In genomic region chr1:42298520-42298919, GRCh38 we compare ENCODE assay signal across 28 cellular contexts.
"Had no signal": no experiment of that assay in that cellular context is flagged by ENCODE, and none has a peak within 500 bp of the region (broad histone marks: within the 10 kb centered on the region; RNA-seq: fewer than 3 reads in every experiment).

No MANE protein-coding gene starts in this region.

- H3K36me3 ChIP-seq: breast epithelium, colonic mucosa, neutrophil, pancreas, right atrium auricular region, thyroid gland, upper lobe of right lung had no signal

- H3K4me3 ChIP-seq: breast epithelium, colonic mucosa, dorsolateral prefrontal cortex, esophagus squamous epithelium, gastrocnemius medialis, heart left ventricle, pancreas, psoas muscle, right atrium auricular region, thyroid gland, upper lobe of right lung had no signal

- H3K9me3 ChIP-seq: breast epithelium, colonic mucosa, esophagus squamous epithelium, gastrocnemius medialis, neutrophil, pancreas, right atrium auricular region, thyroid gland, upper lobe of right lung had no signal

- H3K27ac ChIP-seq: breast epithelium, colonic mucosa, dorsolateral prefrontal cortex, esophagus squamous epithelium, gastrocnemius medialis, heart left ventricle, neutrophil, pancreas, psoas muscle, right atrium auricular region, thyroid gland, upper lobe of right lung had no signal

- ATAC-seq: activated T-cell treated with anti-CD3 and anti-CD28 coated beads, Interleukin-2, amount 50 U/mL, for 4 hours; effector memory CD8-positive, alpha-beta T cell; gastrocnemius medialis; heart left ventricle; left cardiac atrium; pancreas; psoas muscle; SK-N-SH treated with all-trans-retinoic acid at 6 μM for 48 hours; upper lobe of right lung had no signal

- H3K4me1 ChIP-seq: breast epithelium, colonic mucosa, esophagus squamous epithelium, gastrocnemius medialis, heart left ventricle, pancreas, psoas muscle, right atrium auricular region, thyroid gland, upper lobe of right lung had no signal

- H3K4me3 Mint-ChIP-seq: activated T-cell treated with anti-CD3 and anti-CD28 coated beads, Interleukin-2, amount 50 U/mL, for 4 hours; effector memory CD8-positive, alpha-beta T cell; nephron; stimulated activated naive CD8-positive, alpha-beta T cell treated with anti-CD3 and anti-CD28 coated beads, Interleukin-15, Interleukin-2, amounts not matched to agents 100 ng/mL and 50 ng/mL, for 24 hours had no signal

- H3K27me3 ChIP-seq: breast epithelium, colonic mucosa, dorsolateral prefrontal cortex, esophagus squamous epithelium, gastrocnemius medialis, heart left ventricle, neutrophil, pancreas, right atrium auricular region, thyroid gland, upper lobe of right lung had no signal

- H3K27ac Mint-ChIP-seq: nephron; stimulated activated naive CD8-positive, alpha-beta T cell treated with anti-CD3 and anti-CD28 coated beads, Interleukin-15, Interleukin-2, amounts not matched to agents 100 ng/mL and 50 ng/mL, for 24 hours had no signal

- H3K4me1 Mint-ChIP-seq: nephron had no signal

- DNase-seq: activated CD4-positive, alpha-beta T cell treated with anti-CD3 and anti-CD28 coated beads for 1 hour; activated naive CD4-positive, alpha-beta T cell treated with anti-CD3 and anti-CD28 coated beads, Interleukin-2, amount 50 U/mL, for 16 hours; activated T-cell treated with anti-CD3 and anti-CD28 coated beads, Interleukin-2, amount 50 U/mL, for 4 hours; amniotic stem cell; colonic mucosa; dorsolateral prefrontal cortex; effector memory CD8-positive, alpha-beta T cell; esophagus squamous epithelium; gastrocnemius medialis; heart left ventricle; islet precursor cell; left cardiac atrium; midbrain; pancreas; psoas muscle; stimulated activated CD4-positive, alpha-beta T cell treated with anti-CD3 and anti-CD28 coated beads, Interleukin-12 subunit alpha, Interleukin-12 subunit beta, amount 100 ng/mL, for 4 hours; stimulated activated CD4-positive, alpha-beta T cell treated with anti-CD3 and anti-CD28 coated beads, Interleukin-4, amount 100 ng/mL, for 4 hours; substantia nigra; T-helper 1 cell; T-helper 9 cell; thyroid gland; upper lobe of right lung had no signal

- H3K27me3 Mint-ChIP-seq: effector memory CD8-positive, alpha-beta T cell; stimulated activated naive CD8-positive, alpha-beta T cell treated with anti-CD3 and anti-CD28 coated beads, Interleukin-15, Interleukin-2, amounts not matched to agents 100 ng/mL and 50 ng/mL, for 24 hours had no signal
